In genomic region chr6:164035912-164036485, GRCh38 we compare ENCODE assay signal across 18 cellular contexts.
DNase-seq lines count a peak whose midpoint lies in the region; TF ChIP-seq lines count a peak whose summit lies in the region.
"Had no signal": no experiment of that assay in that cellular context is flagged by ENCODE, and none has a peak within 500 bp of the region (broad histone marks: within the 10 kb centered on the region; RNA-seq: fewer than 3 reads in every experiment).

No MANE protein-coding gene starts in this region.

- H3K27ac ChIP-seq in esophagus squamous epithelium, result no peak overlapping the region
- H3K27ac ChIP-seq: HL-60, SJCRH30 had no signal

- H3K4me1 ChIP-seq in esophagus squamous epithelium, result no peaks in the 10 kb centered on the region
- H3K4me1 ChIP-seq: SJCRH30 had no signal

- H3K36me3 ChIP-seq in esophagus squamous epithelium, result no peaks in the 10 kb centered on the region
- H3K36me3 ChIP-seq: SJCRH30 had no signal

- DNase-seq in DMS53 treated with DMSO at 0.1 percent for 48 hours (lab: John Stamatoyannopoulos, UW; ENCODE audit: unreplicated experiment) (peak; percentile 84), NCI-H1417 treated with DMSO at 0.1 percent for 48 hours (lab: John Stamatoyannopoulos, UW) (peak; percentile 33), NCI-H748 (lab: John Stamatoyannopoulos, UW; ENCODE audit: unreplicated experiment) (peak; percentile 89), islet precursor cell (peak; percentile 84), GM20000 (ENCODE audit: low spot score) (no peak), esophagus squamous epithelium (lab: John Stamatoyannopoulos, UW) (no peak)
- no peak for DNase-seq in activated effector memory CD4-positive, alpha-beta T cell treated with anti-CD3 and anti-CD28 coated beads, Interleukin-2, amount 50 U/mL, for 16 hours
- DNase-seq: amniotic stem cell; CD4-positive, alpha-beta T cell; DMS79 treated with DMSO at 0.1 percent for 48 hours; left colon; midbrain; MV-4-11; nephron progenitor cell; SJCRH30; stimulated activated CD8-positive, alpha-beta memory T cell treated with anti-CD3 and anti-CD28 coated beads, Interleukin-4, amount 100 ng/mL, for 48 hours; substantia nigra had no signal

- H3K4me3 ChIP-seq in esophagus squamous epithelium, result no peak overlapping the region
- H3K4me3 ChIP-seq: SJCRH30 had no signal

- TF ChIP-seq POLR2A in esophagus squamous epithelium (IDR thresholded peaks at IDR 0.05), result no peak

- intact Hi-C loops in esophagus squamous epithelium (cut with DNase I), result no loop called here

- no peaks in the 10 kb centered on the region for H3K27me3 ChIP-seq in esophagus squamous epithelium
- H3K27me3 ChIP-seq: SJCRH30 had no signal

- H3K9me3 ChIP-seq in esophagus squamous epithelium, result no peaks in the 10 kb centered on the region
- H3K9me3 ChIP-seq: SJCRH30 had no signal

- WGBS in esophagus squamous epithelium, 2 donors, result 67% methylated on average over 6 of the region's 6 CpGs

- TF ChIP-seq CTCF in GM20000 (IDR thresholded peaks at IDR 0.05; ENCODE audit: extremely low read depth, missing control alignments), result no peak
- TF ChIP-seq CTCF in esophagus squamous epithelium (IDR thresholded peaks at IDR 0.05), result no peak

Comparison
In these comparisons a context has a peak if more than half of its experiments do, and no peak if none do; other contexts are left out.
1. DNase-seq: peak in DMS53 treated with DMSO at 0.1 percent for 48 hours (single experiment), NCI-H1417 treated with DMSO at 0.1 percent for 48 hours (single experiment), NCI-H748 (single experiment) and islet precursor cell (single experiment); none in activated effector memory CD4-positive, alpha-beta T cell treated with anti-CD3 and anti-CD28 coated beads, Interleukin-2, amount 50 U/mL, for 16 hours (single experiment), GM20000 (single experiment) and esophagus squamous epithelium (single experiment).